Comparison of ENCODE assay signal across 8 cellular contexts in genomic region chr1:201019321-201019977, GRCh38. TPM values are rescaled to one million over a fixed set of nuclear protein-coding genes. Genes with fewer than 3 reads are reported as not detected.
DNase-seq lines count a peak whose midpoint lies in the region; ATAC-seq lines count a peak whose summit lies in the region.

No MANE protein-coding gene starts in this region.

- DNase-seq in SKM-1 treated with dmso at 0.1 percent for 144 hours (lab: John Stamatoyannopoulos, UW; ENCODE audit: unreplicated experiment): peak; percentile 99
- peak; percentile 86 for DNase-seq in activated naive CD4-positive, alpha-beta T cell treated with anti-CD3 and anti-CD28 coated beads, Interleukin-2, amount 50 U/mL, for 16 hours
- DNase-seq in left colon: peak; percentile 86 to 93
- peak; percentile 65 to 76 for DNase-seq in stimulated activated CD8-positive, alpha-beta memory T cell treated with anti-CD3 and anti-CD28 coated beads, Interleukin-4, amount 100 ng/mL, for 1 hour (ENCODE audit: low read depth in 2 of 2, low spot score in 1 of 2)
- DNase-seq in NCI-H146 treated with DMSO at 0.1 percent for 48 hours (lab: John Stamatoyannopoulos, UW; ENCODE audit: unreplicated experiment): no peak

- peak overlapping the region; percentile 96 for H3K4me2 ChIP-seq in BLaER1

- H3K27me3 ChIP-seq in BLaER1: no peaks in the 10 kb centered on the region

- H3K27ac ChIP-seq in BLaER1: peak overlapping the region; percentile 89

- H3K36me3 ChIP-seq in BLaER1: no peaks in the 10 kb centered on the region

- peak overlapping the region; percentile 86 for H3K4me3 ChIP-seq in BLaER1

- H4K20me1 ChIP-seq in BLaER1: peaks cover 49% of the 10 kb centered on the region

- H3K4me1 ChIP-seq in BLaER1: peaks cover 90% of the 10 kb centered on the region

- H3K9ac ChIP-seq in BLaER1: peak overlapping the region; percentile 92

- H3K9me3 ChIP-seq in BLaER1: no peaks in the 10 kb centered on the region

- intact Hi-C loops in left colon (cut with DNase I, micrococcal nuclease): no loop called here

- ATAC-seq in GM19438 (IDR thresholded peaks at IDR 0.05; ENCODE audit: low read depth, unreplicated experiment): peak; percentile 50
- ATAC-seq in HG03520 (IDR thresholded peaks at IDR 0.05; ENCODE audit: unreplicated experiment): peak; percentile 71
- peak; percentile 76 for ATAC-seq in left colon

RNA-seq across cellular contexts. Expression of gene KIF21B, which starts 4.1 kb away (rescaled TPM):
- 10 to 100 TPM in 1 of 2 donors, 1 to 10 TPM in 1; 5.5 to 11.0 TPM for total RNA-seq in left colon
